In the genomic region with DNA sequence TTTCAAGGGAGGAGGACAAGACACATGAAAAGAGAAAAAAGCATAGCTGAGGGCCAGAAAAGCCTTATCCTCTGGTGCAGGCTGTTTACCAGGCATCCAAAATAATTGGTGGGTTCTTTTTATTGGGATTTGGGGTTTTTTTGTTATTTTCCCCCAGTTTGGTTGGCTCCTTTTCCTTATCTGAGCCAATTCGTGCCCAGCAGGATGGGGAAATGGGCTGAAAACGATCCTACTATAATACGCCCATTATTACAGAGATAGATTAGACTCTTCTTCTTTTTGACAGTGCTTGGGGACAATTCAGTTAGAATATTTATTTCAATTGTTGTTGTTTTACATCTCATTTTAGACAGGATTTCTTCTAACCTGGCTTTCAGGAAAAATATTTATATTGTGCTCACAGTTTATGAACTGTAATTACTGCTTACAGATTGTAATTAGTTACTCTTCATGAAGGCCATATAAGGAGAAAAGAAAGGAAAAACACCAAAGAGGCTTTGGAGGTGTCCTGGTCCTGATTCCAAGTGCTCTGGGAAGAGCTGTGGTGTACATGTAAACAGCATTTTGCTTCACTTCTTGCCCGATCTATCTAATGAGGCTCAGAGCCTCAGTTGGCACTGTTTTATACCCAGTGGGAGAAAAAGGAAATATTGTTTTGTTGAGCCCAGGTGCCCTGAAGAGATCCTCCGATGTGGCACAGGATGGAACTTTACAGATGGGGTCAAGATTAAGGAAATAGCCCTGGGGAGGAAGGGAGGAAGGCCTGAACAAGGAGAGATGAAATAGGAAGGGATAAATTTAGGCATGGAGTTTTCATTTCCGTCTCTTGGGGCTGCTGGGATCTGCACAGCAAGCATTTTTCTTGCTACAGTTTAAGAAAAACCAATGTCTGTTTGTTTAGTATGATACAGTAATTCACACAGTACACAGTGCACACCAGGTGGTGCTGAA, we compare ENCODE assay signal across 8 cellular contexts. TPM values are rescaled to one million over a fixed set of nuclear protein-coding genes. Genes with fewer than 3 reads are reported as not detected.
DNase-seq lines count a peak whose midpoint lies in the region; ATAC-seq and TF ChIP-seq lines count a peak whose summit lies in the region.

No MANE protein-coding gene starts in this region.

- H3K9me3 Mint-ChIP-seq in immature natural killer cell, result no peaks in the 10 kb centered on the region

- peak overlapping the region; percentile 86 for H3K4me2 ChIP-seq in smooth muscle cell

- TF ChIP-seq CTCF in astrocyte of the cerebellum (IDR thresholded peaks at IDR 0.05; ENCODE audit: low read depth, low read length, missing control alignments) (no peak), smooth muscle cell (IDR thresholded peaks at IDR 0.05; ENCODE audit: borderline replicate concordance, insufficient read depth, poor library complexity, severe bottlenecking) (no peak)

- H3K27me3 Mint-ChIP-seq in immature natural killer cell (ENCODE audit: low read depth in 3 of 3), result peaks cover 3 to 12% (median 11%) of the 10 kb centered on the region in 3 donors

- H3K36me3 ChIP-seq in smooth muscle cell (ENCODE audit: low read depth), result no peaks in the 10 kb centered on the region

- H3K27ac ChIP-seq in smooth muscle cell (ENCODE audit: low read depth), result peak overlapping the region; percentile 91

- 29% methylated on average over 6 of the region's 6 CpGs for WGBS in smooth muscle cell (ENCODE audit: low lambda C conversion rate)

- H2AFZ ChIP-seq in smooth muscle cell (ENCODE audit: low read depth), result peak overlapping the region; percentile 73

- peaks cover 36% of the 10 kb centered on the region for H3K79me2 ChIP-seq in smooth muscle cell (ENCODE audit: low read depth)

- DNase-seq in NCI-H2171 treated with DMSO at 0.1 percent for 48 hours (lab: John Stamatoyannopoulos, UW), result peak; percentile 62
- no peak for DNase-seq in NCI-H2171 (lab: John Stamatoyannopoulos, UW)
- peak; percentile 49 for DNase-seq in NCI-H146 (lab: John Stamatoyannopoulos, UW)
- no peak for DNase-seq in astrocyte of the cerebellum (ENCODE audit: low read depth)
- DNase-seq in immature natural killer cell, result no peak
- DNase-seq in smooth muscle cell (lab: John Stamatoyannopoulos, UW; ENCODE audit: unreplicated experiment), result no peak
- DNase-seq in posterior cingulate gyrus, result no peak

- H4K20me1 ChIP-seq in smooth muscle cell (ENCODE audit: low read depth), result peaks cover under 1% of the 10 kb centered on the region

- no peaks in the 10 kb centered on the region for H3K27me3 ChIP-seq in smooth muscle cell (ENCODE audit: low read depth)

- H3K4me1 ChIP-seq in smooth muscle cell (ENCODE audit: low read depth), result peaks cover 14% of the 10 kb centered on the region

- no peaks in the 10 kb centered on the region for H3F3A ChIP-seq in smooth muscle cell (ENCODE audit: low read depth)

- in situ Hi-C loops in astrocyte of the cerebellum (cut with HindIII; ENCODE audit: low sequenced_read_pairs), result no loop called here

- H3K4me3 ChIP-seq in astrocyte of the cerebellum (ENCODE audit: low read depth, low read length), result peak overlapping the region; percentile 68
- H3K4me3 ChIP-seq in smooth muscle cell, result peak overlapping the region; percentile 56

- peaks cover 42 to 54% of the 10 kb centered on the region in 2 donors for H3K4me1 Mint-ChIP-seq in immature natural killer cell

- H3K36me3 Mint-ChIP-seq in immature natural killer cell, result peaks cover 0 to 4% (median 4%) of the 10 kb centered on the region in 3 donors

- intact Hi-C loops in posterior cingulate gyrus (cut with DNase I), result no loop called here

- H3K9ac ChIP-seq in smooth muscle cell (ENCODE audit: low read depth), result peak overlapping the region; percentile 77

- no peak for ATAC-seq in GM21576 (IDR thresholded peaks at IDR 0.05; ENCODE audit: unreplicated experiment)

- peak overlapping the region; percentile 84 to 93 (median 88) for H3K4me3 Mint-ChIP-seq in immature natural killer cell

- peak overlapping the region; percentile 94 to 99 (median 96) for H3K27ac Mint-ChIP-seq in immature natural killer cell

- no peaks in the 10 kb centered on the region for H3K9me3 ChIP-seq in smooth muscle cell (replicated peaks; ENCODE audit: low read depth)

RNA-seq across cellular contexts. Expression of gene ANKRD40, which starts 0.6 kb away (rescaled TPM):
- polyA plus RNA-seq in immature natural killer cell (1 to 10 TPM; 2.3 to 6.8 (median 4.0) TPM), smooth muscle cell (8.2 and 10.1 TPM in 2 replicates)
- 17.6 and 19.5 TPM in 2 replicates for total RNA-seq in smooth muscle cell

RNA-seq across cellular contexts. Expression of gene LUC7L3, which starts 11.1 kb away (rescaled TPM):
- 10 to 100 TPM; 29.2 to 77.8 (median 30.0) TPM for polyA plus RNA-seq in immature natural killer cell
- total RNA-seq in smooth muscle cell, result 59.6 and 77.8 TPM in 2 replicates
- polyA plus RNA-seq in smooth muscle cell, result 75.9 and 110 TPM in 2 replicates

RNA-seq across cellular contexts. Expression of gene ANKRD40CL, which starts 59.0 kb away (rescaled TPM):
- polyA plus RNA-seq in immature natural killer cell, result not detected
- not detected in 2 replicates for total RNA-seq in smooth muscle cell
- polyA plus RNA-seq in smooth muscle cell, result not detected in 2 replicates

Comparison
In these comparisons a context has a peak if more than half of its experiments do, and no peak if none do; other contexts are left out.
1. DNase-seq: peak in NCI-H2171 treated with DMSO at 0.1 percent for 48 hours (single experiment) and NCI-H146 (single experiment); none in NCI-H2171 (single experiment), astrocyte of the cerebellum (single experiment), immature natural killer cell (0 of 3), smooth muscle cell (single experiment) and posterior cingulate gyrus (0 of 10).